In genomic region chr1:186082235-186082937, GRCh38 we compare ENCODE assay signal across 8 cellular contexts.
DNase-seq lines count a peak whose midpoint lies in the region; ATAC-seq and TF ChIP-seq lines count a peak whose summit lies in the region.

No MANE protein-coding gene starts in this region.

- no peaks in the 10 kb centered on the region for H3K4me1 Mint-ChIP-seq in stimulated activated effector memory CD8-positive, alpha-beta T cell treated with anti-CD3 and anti-CD28 coated beads, Interleukin-12 subunit alpha, Interleukin-12 subunit beta, amount 100 ng/mL, for 72 hours

- no peak for TF ChIP-seq CTCF in spleen (IDR thresholded peaks at IDR 0.05 in 8 of 11, conservative IDR thresholded peaks at IDR 0.05 in 3 of 11)

- H3K27ac Mint-ChIP-seq in stimulated activated effector memory CD8-positive, alpha-beta T cell treated with anti-CD3 and anti-CD28 coated beads, Interleukin-12 subunit alpha, Interleukin-12 subunit beta, amount 100 ng/mL, for 72 hours, result no peak overlapping the region

- peak overlapping the region in 7 of 8 donors; percentile 11 to 60 (median 36) for H3K27ac ChIP-seq in spleen

- DNase-seq in DMS79 (lab: John Stamatoyannopoulos, UW) (peak; percentile 94), NCI-H446 treated with DMSO at 0.1 percent for 48 hours (lab: John Stamatoyannopoulos, UW) (peak; percentile 98), amniotic epithelial cell (ENCODE audit: low read depth) (peak; percentile 70), hepatic stellate cell (ENCODE audit: low spot score) (peak; percentile 30), spleen (peak; percentile 74)
- no peak for DNase-seq in stimulated activated effector memory CD8-positive, alpha-beta T cell treated with anti-CD3 and anti-CD28 coated beads, Interleukin-12 subunit alpha, Interleukin-12 subunit beta, amount 100 ng/mL, for 72 hours (ENCODE audit: low spot score in 2 of 2)

- no peaks in the 10 kb centered on the region for H3K36me3 Mint-ChIP-seq in stimulated activated effector memory CD8-positive, alpha-beta T cell treated with anti-CD3 and anti-CD28 coated beads, Interleukin-12 subunit alpha, Interleukin-12 subunit beta, amount 100 ng/mL, for 72 hours

- no peak overlapping the region for H3K4me3 ChIP-seq in spleen

- no peak overlapping the region for H3K4me3 Mint-ChIP-seq in stimulated activated effector memory CD8-positive, alpha-beta T cell treated with anti-CD3 and anti-CD28 coated beads, Interleukin-12 subunit alpha, Interleukin-12 subunit beta, amount 100 ng/mL, for 72 hours

- peaks cover 0 to 13% (median 6%) of the 10 kb centered on the region in 6 donors for H3K4me1 ChIP-seq in spleen

- H3K9me3 Mint-ChIP-seq in stimulated activated effector memory CD8-positive, alpha-beta T cell treated with anti-CD3 and anti-CD28 coated beads, Interleukin-12 subunit alpha, Interleukin-12 subunit beta, amount 100 ng/mL, for 72 hours, result no peaks in the 10 kb centered on the region

- ATAC-seq in GM19467 (IDR thresholded peaks at IDR 0.05; ENCODE audit: unreplicated experiment), result peak; percentile 82
- peak; percentile 51 for ATAC-seq in HG03442 (IDR thresholded peaks at IDR 0.05; ENCODE audit: unreplicated experiment)
- no peak for ATAC-seq in stimulated activated effector memory CD8-positive, alpha-beta T cell treated with anti-CD3 and anti-CD28 coated beads, Interleukin-12 subunit alpha, Interleukin-12 subunit beta, amount 100 ng/mL, for 72 hours

- 26 to 37% (median 30%) methylated on average over 6 of the region's 6 CpGs for WGBS in spleen, 5 donors

- TF ChIP-seq POLR2A in spleen (IDR thresholded peaks at IDR 0.05), result no peak

- intact Hi-C loops in spleen (cut with DNase I; ENCODE audit: low total_unique reads), result no loop called here

- no peaks in the 10 kb centered on the region for H3K27me3 ChIP-seq in spleen (replicated peaks in 1 of 7)

- H3K36me3 ChIP-seq in spleen, result no peaks in the 10 kb centered on the region

- no peaks in the 10 kb centered on the region for H3K9me3 ChIP-seq in spleen

Comparison
In these comparisons a context has a peak if more than half of its experiments do, and no peak if none do; other contexts are left out.
1. DNase-seq: peak in DMS79 (single experiment), NCI-H446 treated with DMSO at 0.1 percent for 48 hours (single experiment), amniotic epithelial cell (single experiment), hepatic stellate cell (single experiment) and spleen (single experiment); none in stimulated activated effector memory CD8-positive, alpha-beta T cell treated with anti-CD3 and anti-CD28 coated beads, Interleukin-12 subunit alpha, Interleukin-12 subunit beta, amount 100 ng/mL, for 72 hours (0 of 2).